In genomic region chr3:61594978-61595687, GRCh38 we compare ENCODE assay signal across 15 cellular contexts. TPM values are rescaled to one million over a fixed set of nuclear protein-coding genes. Genes with fewer than 3 reads are reported as not detected.
DNase-seq lines count a peak whose midpoint lies in the region; ATAC-seq and TF ChIP-seq lines count a peak whose summit lies in the region.
"Had no signal": no experiment of that assay in that cellular context is flagged by ENCODE, and none has a peak within 500 bp of the region (broad histone marks: within the 10 kb centered on the region; RNA-seq: fewer than 3 reads in every experiment).

No MANE protein-coding gene starts in this region.

- no peaks in the 10 kb centered on the region for H4K20me1 ChIP-seq in fibroblast of lung (ENCODE audit: control insufficient read depth, extremely low read depth, insufficient read depth, low read length)

- H3K27me3 Mint-ChIP-seq in nephron (ENCODE audit: low read depth) = no peaks in the 10 kb centered on the region
- H3K27me3 Mint-ChIP-seq in activated CD4-positive, alpha-beta memory T cell treated with anti-CD3 and anti-CD28 coated beads for 36 hours = no peaks in the 10 kb centered on the region

- no peak overlapping the region for H3K4me3 Mint-ChIP-seq in nephron
- no peak overlapping the region for H3K4me3 Mint-ChIP-seq in activated CD4-positive, alpha-beta memory T cell treated with anti-CD3 and anti-CD28 coated beads for 36 hours

- CTCF ChIA-PET in activated CD4-positive, alpha-beta memory T cell treated with anti-CD3 and anti-CD28 coated beads for 36 hours (lab: Charles Lee) = no interaction called here

- H3K4me1 ChIP-seq in heart left ventricle (peaks cover 10 to 66% (median 37%) of the 10 kb centered on the region in 12 donors), fibroblast of lung (ENCODE audit: control insufficient read depth, extremely low read depth, insufficient read depth, low read length) (peaks cover 10% of the 10 kb centered on the region)
- H3K4me1 ChIP-seq: A549, transverse colon had no signal

- no peaks in the 10 kb centered on the region for H3K9me3 Mint-ChIP-seq in nephron
- no peaks in the 10 kb centered on the region for H3K9me3 Mint-ChIP-seq in activated CD4-positive, alpha-beta memory T cell treated with anti-CD3 and anti-CD28 coated beads for 36 hours

- H3K4me2 ChIP-seq in fibroblast of lung (ENCODE audit: extremely low read depth, insufficient read depth, low read length) = peak overlapping the region; percentile 97
- H3K4me2 ChIP-seq: A549 had no signal

- no peak for TF ChIP-seq POLR2A in heart left ventricle (IDR thresholded peaks at IDR 0.05)

- DNase-seq in heart left ventricle (no peak), Right ventricle myocardium inferior (ENCODE audit: missing footprints) (no peak), fibroblast of lung (ENCODE audit: low read depth in 2 of 2) (peak in 1 of 2 donors; percentile 69), DMS 273 (lab: John Stamatoyannopoulos, UW; ENCODE audit: unreplicated experiment) (no peak), NCI-H2107 (lab: John Stamatoyannopoulos, UW) (no peak), NCI-H187 treated with DMSO at 0.1 percent for 48 hours (lab: John Stamatoyannopoulos, UW) (no peak)
- no peak for DNase-seq in activated CD4-positive, alpha-beta memory T cell treated with anti-CD3 and anti-CD28 coated beads for 36 hours
- DNase-seq: activated effector memory CD4-positive, alpha-beta T cell treated with anti-CD3 and anti-CD28 coated beads, Interleukin-2, amount 50 U/mL, for 16 hours; GF-D8; NCI-H446 treated with DMSO at 0.1 percent for 48 hours; transverse colon had no signal

- peaks cover 21% of the 10 kb centered on the region for H3K4me1 Mint-ChIP-seq in nephron
- no peaks in the 10 kb centered on the region for H3K4me1 Mint-ChIP-seq in activated CD4-positive, alpha-beta memory T cell treated with anti-CD3 and anti-CD28 coated beads for 36 hours (ENCODE audit: low read depth)

- 33 to 51% (median 37%) methylated on average over 10 of the region's 10 CpGs for WGBS in heart left ventricle, 4 donors

- no peak for TF ChIP-seq CTCF in heart left ventricle (IDR thresholded peaks at IDR 0.05)
- TF ChIP-seq CTCF in fibroblast of lung (conservative IDR thresholded peaks at IDR 0.05 in 1 of 2, IDR thresholded peaks at IDR 0.05 in 1 of 2; ENCODE audit: low read depth in 1 of 2, low read length in 2 of 2) = no peak
- no peak for TF ChIP-seq CTCF in nephron (IDR thresholded peaks at IDR 0.05; ENCODE audit: unreplicated experiment in 3 of 3)

- H3K27me3 ChIP-seq in heart left ventricle (no peaks in the 10 kb centered on the region), fibroblast of lung (ENCODE audit: control insufficient read depth, insufficient read depth, low read length) (no peaks in the 10 kb centered on the region)
- H3K27me3 ChIP-seq: transverse colon had no signal

- peak overlapping the region in 9 of 12 donors; percentile 2 to 54 (median 37) for H3K27ac ChIP-seq in heart left ventricle
- H3K27ac ChIP-seq in fibroblast of lung (ENCODE audit: insufficient read depth, low read length) = peak overlapping the region; percentile 30
- H3K27ac ChIP-seq: A549 had no signal

- H3K9me3 ChIP-seq in heart left ventricle (no peaks in the 10 kb centered on the region), fibroblast of lung (ENCODE audit: control insufficient read depth, insufficient read depth, low read depth, low read length) (no peaks in the 10 kb centered on the region)
- H3K9me3 ChIP-seq: A549, transverse colon had no signal

- H3K79me2 ChIP-seq in fibroblast of lung (ENCODE audit: control insufficient read depth, insufficient read depth, low read length) = peaks cover 28% of the 10 kb centered on the region

- peak overlapping the region in 7 of 12 donors; percentile 1 to 42 (median 23) for H3K4me3 ChIP-seq in heart left ventricle
- H3K4me3 ChIP-seq in fibroblast of lung (replicated peaks in 1 of 4; ENCODE audit: control extremely low read depth in 1 of 4, insufficient read depth in 1 of 4, low read depth in 3 of 4, low read length in 4 of 4) = peak overlapping the region; percentile 4 to 32 (median 12)
- H3K4me3 ChIP-seq: A549, transverse colon had no signal

- ATAC-seq in heart left ventricle (peak in 1 of 4 donors; percentile 6), Right ventricle myocardium inferior (no peak)
- ATAC-seq: A549, SK-N-SH treated with all-trans-retinoic acid at 6 μM for 48 hours had no signal

- H2AFZ ChIP-seq in fibroblast of lung (ENCODE audit: low read length) = no peak overlapping the region

- H3K27ac Mint-ChIP-seq in nephron = peak overlapping the region in 2 of 3 experiments; percentile 31 to 43
- no peak overlapping the region for H3K27ac Mint-ChIP-seq in activated CD4-positive, alpha-beta memory T cell treated with anti-CD3 and anti-CD28 coated beads for 36 hours

- H3K36me3 ChIP-seq in heart left ventricle (no peaks in the 10 kb centered on the region), fibroblast of lung (ENCODE audit: control insufficient read depth, insufficient read depth, low read length) (no peaks in the 10 kb centered on the region)
- H3K36me3 ChIP-seq: transverse colon had no signal

- intact Hi-C loops in heart left ventricle (cut with DNase I) = no loop called here
- intact Hi-C loops in Right ventricle myocardium inferior (cut with DNase I) = loop anchor here (5.0 kb wide), 1 partner anchor 47 kb away; no protein-coding TSS in a partner anchor
- intact Hi-C loops in activated CD4-positive, alpha-beta memory T cell treated with anti-CD3 and anti-CD28 coated beads for 36 hours (cut with micrococcal nuclease) = no loop called here

- H3K36me3 Mint-ChIP-seq in nephron (ENCODE audit: low read depth) = peaks cover 4% of the 10 kb centered on the region
- no peaks in the 10 kb centered on the region for H3K36me3 Mint-ChIP-seq in activated CD4-positive, alpha-beta memory T cell treated with anti-CD3 and anti-CD28 coated beads for 36 hours

- POLR2A ChIA-PET in activated CD4-positive, alpha-beta memory T cell treated with anti-CD3 and anti-CD28 coated beads for 36 hours (lab: Charles Lee) = no interaction called here

- H3K9ac ChIP-seq in fibroblast of lung (ENCODE audit: insufficient read depth, low read length) = no peak overlapping the region

RNA-seq across cellular contexts. Expression of gene PTPRG, which starts 33.8 kb away (rescaled TPM):
- total RNA-seq in heart left ventricle = 10 to 100 TPM; 23.5 to 48.5 (median 35.6) TPM
- polyA plus RNA-seq in heart left ventricle = 10 to 100 TPM in 1 of 2 donors, 1 to 10 TPM in 1; 8.0 to 16.4 TPM
- total RNA-seq in Right ventricle myocardium inferior = 34.1 TPM
- total RNA-seq in fibroblast of lung = 64.5 and 97.9 TPM in 2 replicates
- 31.7 and 67.0 TPM in 2 replicates for polyA plus RNA-seq in fibroblast of lung
- polyA plus RNA-seq in fibroblast of lung (2012) = 22.6 and 47.6 TPM in 2 replicates
- polyA minus RNA-seq in fibroblast of lung (ENCODE audit: low replicate concordance) = 68.2 and 98.8 TPM in 2 replicates
- under 1 TPM in 1 of 2 experiments, not detected in 1; 0.10 TPM for total RNA-seq in activated CD4-positive, alpha-beta memory T cell treated with anti-CD3 and anti-CD28 coated beads for 36 hours
- total RNA-seq: activated CD8-positive, alpha-beta memory T cell treated with anti-CD3 and anti-CD28 coated beads for 36 hours had no signal

Comparison
In these comparisons a context has a peak if more than half of its experiments do, and no peak if none do; other contexts are left out.
1. RNA of gene PTPRG, which starts 33.8 kb away (total RNA-seq): 64.5 to 97.9 TPM in fibroblast of lung, 23.5 to 48.5 TPM in heart left ventricle and 34.1 TPM in Right ventricle myocardium inferior (single experiment); 0.10 TPM in activated CD4-positive, alpha-beta memory T cell treated with anti-CD3 and anti-CD28 coated beads for 36 hours; every median in the first group is over 10 times any median in the second.